Comparison of ENCODE assay signal across 21 cellular contexts in the genomic region with DNA sequence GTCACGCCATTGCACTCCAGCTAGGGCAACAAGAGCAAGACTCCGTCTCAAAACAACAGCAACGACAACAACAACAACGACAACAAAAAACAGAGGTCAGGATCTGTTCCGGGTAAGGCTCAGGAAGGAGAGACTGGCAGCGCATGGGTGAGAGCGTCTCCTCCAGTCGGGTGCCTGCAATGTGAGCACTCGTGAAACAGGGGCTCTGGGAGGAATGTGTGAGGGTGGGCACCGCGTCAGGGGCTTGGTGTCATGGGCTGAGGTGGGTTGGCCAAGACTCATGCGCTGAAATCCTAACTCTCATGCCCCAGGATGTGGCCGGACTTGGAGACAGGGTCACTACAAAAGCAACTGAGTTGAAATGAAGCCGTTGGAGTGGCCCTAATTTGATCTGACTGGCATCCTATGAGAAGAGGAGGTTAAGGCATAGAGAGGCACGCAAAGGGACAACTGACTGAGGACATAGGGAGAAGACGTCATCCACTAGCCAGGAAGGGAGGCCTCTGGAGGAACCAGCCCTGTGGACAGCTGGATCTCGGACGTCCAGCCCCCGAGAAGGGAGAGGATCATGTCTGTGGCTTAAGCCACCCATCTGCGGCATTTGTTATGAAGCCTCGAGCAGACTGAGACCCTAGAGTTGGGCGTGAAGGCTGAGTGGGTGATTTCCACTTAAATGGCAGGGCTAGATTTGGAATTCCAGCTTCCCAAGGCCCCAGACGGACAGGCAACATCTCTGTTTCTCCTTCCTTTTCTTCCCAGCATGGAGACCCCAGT.
"Had no signal": no experiment of that assay in that cellular context is flagged by ENCODE, and none has a peak within 500 bp of the region (broad histone marks: within the 10 kb centered on the region; RNA-seq: fewer than 3 reads in every experiment).

No MANE protein-coding gene starts in this region.

- H3K4me3 ChIP-seq: esophagus squamous epithelium, gastroesophageal sphincter, left ventricle myocardium inferior, lower lobe of right lung, ovary, smooth muscle cell, tibial artery, upper lobe of right lung, vagina had no signal

- H3K4me1 Mint-ChIP-seq: natural killer cell; stimulated activated effector memory CD8-positive, alpha-beta T cell treated with anti-CD3 and anti-CD28 coated beads, Interleukin-12 subunit alpha, Interleukin-12 subunit beta, amount 100 ng/mL, for 72 hours had no signal

- H3K4me2 ChIP-seq: smooth muscle cell had no signal

- H3K27ac Mint-ChIP-seq: immature natural killer cell; memory B cell; mesothelial cell of epicardium; natural killer cell; stimulated activated effector memory CD8-positive, alpha-beta T cell treated with anti-CD3 and anti-CD28 coated beads, Interleukin-12 subunit alpha, Interleukin-12 subunit beta, amount 100 ng/mL, for 72 hours; stimulated activated naive CD8-positive, alpha-beta T cell treated with anti-CD3 and anti-CD28 coated beads, Interleukin-15, Interleukin-2, amounts not matched to agents 100 ng/mL and 50 ng/mL, for 24 hours had no signal

- H3K4me1 ChIP-seq: esophagus squamous epithelium, gastroesophageal sphincter, left ventricle myocardium inferior, lower lobe of right lung, upper lobe of right lung, vagina had no signal

- ATAC-seq: gastroesophageal sphincter; lower lobe of right lung; natural killer cell; right cardiac atrium; stimulated activated effector memory CD8-positive, alpha-beta T cell treated with anti-CD3 and anti-CD28 coated beads, Interleukin-12 subunit alpha, Interleukin-12 subunit beta, amount 100 ng/mL, for 72 hours; upper lobe of right lung had no signal

- DNase-seq: effector memory CD4-positive, alpha-beta T cell; esophagus squamous epithelium; foreskin fibroblast; immature natural killer cell; left ventricle myocardium inferior; lower lobe of right lung; natural killer cell; ovary; right cardiac atrium; stimulated activated CD4-positive, alpha-beta T cell treated with anti-CD3 and anti-CD28 coated beads, Interleukin-4, amount 100 ng/mL, for 1 hour; stimulated activated CD8-positive, alpha-beta memory T cell treated with anti-CD3 and anti-CD28 coated beads, Interleukin-4, amount 100 ng/mL, for 48 hours; tibial artery; upper lobe of right lung had no signal

- H3K9me3 Mint-ChIP-seq: immature natural killer cell had no signal

- H3K36me3 Mint-ChIP-seq: immature natural killer cell; memory B cell; natural killer cell; stimulated activated effector memory CD8-positive, alpha-beta T cell treated with anti-CD3 and anti-CD28 coated beads, Interleukin-12 subunit alpha, Interleukin-12 subunit beta, amount 100 ng/mL, for 72 hours had no signal

- H3K27me3 ChIP-seq: esophagus squamous epithelium, gastroesophageal sphincter, ovary, tibial artery, upper lobe of right lung, vagina had no signal

- H3K36me3 ChIP-seq: esophagus squamous epithelium, gastroesophageal sphincter, left ventricle myocardium inferior, lower lobe of right lung, neutrophil, ovary, tibial artery, upper lobe of right lung, vagina had no signal

- H3K4me3 Mint-ChIP-seq: immature natural killer cell; memory B cell; mesothelial cell of epicardium; natural killer cell; stimulated activated effector memory CD8-positive, alpha-beta T cell treated with anti-CD3 and anti-CD28 coated beads, Interleukin-12 subunit alpha, Interleukin-12 subunit beta, amount 100 ng/mL, for 72 hours; stimulated activated naive CD8-positive, alpha-beta T cell treated with anti-CD3 and anti-CD28 coated beads, Interleukin-15, Interleukin-2, amounts not matched to agents 100 ng/mL and 50 ng/mL, for 24 hours had no signal

- H3K9me3 ChIP-seq: esophagus squamous epithelium, gastroesophageal sphincter, lower lobe of right lung, neutrophil, ovary, tibial artery, upper lobe of right lung, vagina had no signal

- H3K27ac ChIP-seq: esophagus squamous epithelium, gastroesophageal sphincter, left ventricle myocardium inferior, lower lobe of right lung, neutrophil, ovary, tibial artery, upper lobe of right lung, vagina had no signal
